1 cellular context compared by ENCODE assay signal in genomic region chr16:13552062-13552959, GRCh38.
TF ChIP-seq lines count a peak whose summit lies in the region.

No MANE protein-coding gene starts in this region.

TF ChIP-seq in GM12878, 131 proteins besides CTCF, POLR2A, EP300 and RAD21 (continued from another document and continues in another):
- no peak for TF ChIP-seq REST (IDR thresholded peaks at IDR 0.05; ENCODE audit: low read depth, low read length)
- peak; percentile 78 for TF ChIP-seq SMARCA5 (IDR thresholded peaks at IDR 0.05)
- peak; percentile 93; the same call in 1 of the 2 replicates for TF ChIP-seq GATAD2B (conservative IDR thresholded peaks at IDR 0.05; ENCODE audit: low read depth)
- TF ChIP-seq NR2C2 (IDR thresholded peaks at IDR 0.05; ENCODE audit: borderline replicate concordance, control insufficient read depth, insufficient read length, low read depth), result no peak
- TF ChIP-seq IRF3 (IDR thresholded peaks at IDR 0.05), result no peak
- TF ChIP-seq TARDBP (IDR thresholded peaks at IDR 0.05; ENCODE audit: borderline replicate concordance), result no peak
- TF ChIP-seq MEF2B (IDR thresholded peaks at IDR 0.05; ENCODE audit: partially characterized antibody, poor library complexity, severe bottlenecking), result peak; percentile 99
- no peak for TF ChIP-seq STAT3 (IDR thresholded peaks at IDR 0.05; ENCODE audit: low read depth, low read length)
- TF ChIP-seq DPF2 (IDR thresholded peaks at IDR 0.05), result 0 out of 2 replicates have a peak, but pooled peaks have one; percentile 57
- no peak for TF ChIP-seq SRF (IDR thresholded peaks at IDR 0.05; ENCODE audit: low read depth in 2 of 2, low read length in 2 of 2)
- 0 out of 2 replicates have a peak, but pooled peaks have one; percentile 32 for TF ChIP-seq BACH1 (IDR thresholded peaks at IDR 0.05; ENCODE audit: borderline replicate concordance)
- no peak for TF ChIP-seq USF1 (IDR thresholded peaks at IDR 0.05; ENCODE audit: borderline replicate concordance, extremely low read length, insufficient read depth, low read depth, low read length)
- no peak for TF ChIP-seq CHD1 (IDR thresholded peaks at IDR 0.05; ENCODE audit: low read depth, low read length)
- TF ChIP-seq FOS (IDR thresholded peaks at IDR 0.05; ENCODE audit: borderline replicate concordance, extremely low read depth, insufficient read length), result no peak
- no peak for TF ChIP-seq CEBPB (IDR thresholded peaks at IDR 0.05; ENCODE audit: borderline replicate concordance in 1 of 2, low read depth in 2 of 2, low read length in 2 of 2)
- no peak for TF ChIP-seq EED (IDR thresholded peaks at IDR 0.05; ENCODE audit: low read depth)
- TF ChIP-seq, protein P1, sequence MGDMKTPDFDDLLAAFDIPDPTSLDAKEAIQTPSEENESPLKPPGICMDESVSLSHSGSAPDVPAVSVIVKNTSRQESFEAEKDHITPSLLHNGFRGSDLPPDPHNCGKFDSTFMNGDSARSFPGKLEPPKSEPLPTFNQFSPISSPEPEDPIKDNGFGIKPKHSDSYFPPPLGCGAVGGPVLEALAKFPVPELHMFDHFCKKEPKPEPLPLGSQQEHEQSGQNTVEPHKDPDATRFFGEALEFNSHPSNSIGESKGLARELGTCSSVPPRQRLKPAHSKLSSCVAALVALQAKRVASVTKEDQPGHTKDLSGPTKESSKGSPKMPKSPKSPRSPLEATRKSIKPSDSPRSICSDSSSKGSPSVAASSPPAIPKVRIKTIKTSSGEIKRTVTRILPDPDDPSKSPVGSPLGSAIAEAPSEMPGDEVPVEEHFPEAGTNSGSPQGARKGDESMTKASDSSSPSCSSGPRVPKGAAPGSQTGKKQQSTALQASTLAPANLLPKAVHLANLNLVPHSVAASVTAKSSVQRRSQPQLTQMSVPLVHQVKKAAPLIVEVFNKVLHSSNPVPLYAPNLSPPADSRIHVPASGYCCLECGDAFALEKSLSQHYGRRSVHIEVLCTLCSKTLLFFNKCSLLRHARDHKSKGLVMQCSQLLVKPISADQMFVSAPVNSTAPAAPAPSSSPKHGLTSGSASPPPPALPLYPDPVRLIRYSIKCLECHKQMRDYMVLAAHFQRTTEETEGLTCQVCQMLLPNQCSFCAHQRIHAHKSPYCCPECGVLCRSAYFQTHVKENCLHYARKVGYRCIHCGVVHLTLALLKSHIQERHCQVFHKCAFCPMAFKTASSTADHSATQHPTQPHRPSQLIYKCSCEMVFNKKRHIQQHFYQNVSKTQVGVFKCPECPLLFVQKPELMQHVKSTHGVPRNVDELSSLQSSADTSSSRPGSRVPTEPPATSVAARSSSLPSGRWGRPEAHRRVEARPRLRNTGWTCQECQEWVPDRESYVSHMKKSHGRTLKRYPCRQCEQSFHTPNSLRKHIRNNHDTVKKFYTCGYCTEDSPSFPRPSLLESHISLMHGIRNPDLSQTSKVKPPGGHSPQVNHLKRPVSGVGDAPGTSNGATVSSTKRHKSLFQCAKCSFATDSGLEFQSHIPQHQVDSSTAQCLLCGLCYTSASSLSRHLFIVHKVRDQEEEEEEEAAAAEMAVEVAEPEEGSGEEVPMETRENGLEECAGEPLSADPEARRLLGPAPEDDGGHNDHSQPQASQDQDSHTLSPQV (IDR thresholded peaks at IDR 0.05), result no peak
- TF ChIP-seq, protein P2, sequence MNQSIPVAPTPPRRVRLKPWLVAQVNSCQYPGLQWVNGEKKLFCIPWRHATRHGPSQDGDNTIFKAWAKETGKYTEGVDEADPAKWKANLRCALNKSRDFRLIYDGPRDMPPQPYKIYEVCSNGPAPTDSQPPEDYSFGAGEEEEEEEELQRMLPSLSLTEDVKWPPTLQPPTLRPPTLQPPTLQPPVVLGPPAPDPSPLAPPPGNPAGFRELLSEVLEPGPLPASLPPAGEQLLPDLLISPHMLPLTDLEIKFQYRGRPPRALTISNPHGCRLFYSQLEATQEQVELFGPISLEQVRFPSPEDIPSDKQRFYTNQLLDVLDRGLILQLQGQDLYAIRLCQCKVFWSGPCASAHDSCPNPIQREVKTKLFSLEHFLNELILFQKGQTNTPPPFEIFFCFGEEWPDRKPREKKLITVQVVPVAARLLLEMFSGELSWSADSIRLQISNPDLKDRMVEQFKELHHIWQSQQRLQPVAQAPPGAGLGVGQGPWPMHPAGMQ (IDR thresholded peaks at IDR 0.05; ENCODE audit: borderline replicate concordance), result no peak
- TF ChIP-seq SIX5 (IDR thresholded peaks at IDR 0.05; ENCODE audit: low read depth, low read length, severe bottlenecking), result no peak
- no peak for TF ChIP-seq ZNF622 (IDR thresholded peaks at IDR 0.05)
- TF ChIP-seq ESRRA (IDR thresholded peaks at IDR 0.05; ENCODE audit: low read length), result no peak
- TF ChIP-seq CHD2 (IDR thresholded peaks at IDR 0.05; ENCODE audit: borderline replicate concordance, low read depth, low read length), result no peak
- TF ChIP-seq IKZF2 (IDR thresholded peaks at IDR 0.05), result peak in 1 of 2 experiments; percentile 70; a peak in 2 of 4 replicates
- no peak for TF ChIP-seq E2F8 (IDR thresholded peaks at IDR 0.05; ENCODE audit: low read depth, partially characterized antibody)
- TF ChIP-seq BRCA1 (IDR thresholded peaks at IDR 0.05; ENCODE audit: low read depth, low read length), result no peak
- no peak for TF ChIP-seq CREM (IDR thresholded peaks at IDR 0.05; ENCODE audit: low read depth)
- no peak for TF ChIP-seq FOXM1 (IDR thresholded peaks at IDR 0.05; ENCODE audit: low read depth, low read length)
- no peak for TF ChIP-seq USF2 (IDR thresholded peaks at IDR 0.05; ENCODE audit: borderline replicate concordance, low read depth, low read length)
- peak; percentile 93 for TF ChIP-seq MTA2 (IDR thresholded peaks at IDR 0.05; ENCODE audit: low read depth)
- no peak for TF ChIP-seq ZNF207 (IDR thresholded peaks at IDR 0.05; ENCODE audit: borderline replicate concordance)
- TF ChIP-seq SIN3A (IDR thresholded peaks at IDR 0.05; ENCODE audit: low read depth, low read length), result no peak
- TF ChIP-seq MLLT1 (IDR thresholded peaks at IDR 0.05), result 0 out of 2 replicates have a peak, but pooled peaks have one; percentile 35
- TF ChIP-seq SUZ12 (IDR thresholded peaks at IDR 0.05; ENCODE audit: unreplicated experiment), result no peak
- 0 out of 2 replicates have a peak, but pooled peaks have one; percentile 13 for TF ChIP-seq RELB (IDR thresholded peaks at IDR 0.05; ENCODE audit: low read depth)
- TF ChIP-seq ZNF274 (IDR thresholded peaks at IDR 0.05; ENCODE audit: insufficient read depth, insufficient read length), result no peak
- no peak for TF ChIP-seq TCF3 (IDR thresholded peaks at IDR 0.05; ENCODE audit: borderline replicate concordance, insufficient read depth, low read depth, low read length)
- peak; percentile 78 for TF ChIP-seq IKZF1 (conservative IDR thresholded peaks at IDR 0.05)
- peak; percentile 61; the same call in 1 of the 2 replicates for TF ChIP-seq TCF12 (IDR thresholded peaks at IDR 0.05; ENCODE audit: low read depth, low read length)
- no peak for TF ChIP-seq RCOR1 (conservative IDR thresholded peaks at IDR 0.05; ENCODE audit: low read depth, low read length)
- TF ChIP-seq RUNX3 (IDR thresholded peaks at IDR 0.05; ENCODE audit: low read length), result peak; percentile 47; the same call in 1 of the 2 replicates
- TF ChIP-seq WRNIP1 (IDR thresholded peaks at IDR 0.05; ENCODE audit: borderline replicate concordance, low read depth, low read length), result no peak
- no peak for TF ChIP-seq RELA (IDR thresholded peaks at IDR 0.05; ENCODE audit: borderline replicate concordance, partially characterized antibody)
- TF ChIP-seq SMC3 (IDR thresholded peaks at IDR 0.05; ENCODE audit: borderline replicate concordance, low read length), result peak; percentile 2; the same call in 1 of the 2 replicates
- no peak for TF ChIP-seq SUPT20H (IDR thresholded peaks at IDR 0.05; ENCODE audit: borderline replicate concordance, control insufficient read depth, low read depth, low read length)
- TF ChIP-seq NR2C1 (IDR thresholded peaks at IDR 0.05), result peak; percentile 25; the same call in 1 of the 2 replicates
- TF ChIP-seq KDM1A (IDR thresholded peaks at IDR 0.05; ENCODE audit: borderline replicate concordance), result no peak
- no peak for TF ChIP-seq TCF7 (IDR thresholded peaks at IDR 0.05; ENCODE audit: borderline replicate concordance)
- TF ChIP-seq NR2F1 (conservative IDR thresholded peaks at IDR 0.05), result peak; percentile 95
- peak; percentile 75 for TF ChIP-seq ZNF384 (IDR thresholded peaks at IDR 0.05; ENCODE audit: borderline replicate concordance, low read depth, low read length)
